8 cellular contexts compared by ENCODE assay signal in genomic region chr14:49853158-49853477, GRCh38. TPM values are rescaled to one million over a fixed set of nuclear protein-coding genes. Genes with fewer than 3 reads are reported as not detected.
A peak's percentile ranks its signal among the peaks of the same experiment; 100 is the strongest.
DNase-seq lines count a peak whose midpoint lies in the region; ATAC-seq and TF ChIP-seq lines count a peak whose summit lies in the region.

No MANE protein-coding gene starts in this region.

- H3K36me3 Mint-ChIP-seq in CD4-positive, alpha-beta T cell (ENCODE audit: low read depth): peaks cover 38% of the 10 kb centered on the region
- H3K36me3 Mint-ChIP-seq in WTC11: peaks cover 23% of the 10 kb centered on the region

- H3K4me3 Mint-ChIP-seq in CD4-positive, alpha-beta T cell: peak overlapping the region; percentile 99
- peak overlapping the region; percentile 95 for H3K4me3 Mint-ChIP-seq in WTC11
- peak overlapping the region; percentile 93 to 98 for H3K4me3 Mint-ChIP-seq in stimulated activated naive CD8-positive, alpha-beta T cell treated with anti-CD3 and anti-CD28 coated beads, Interleukin-15, amount 100 ng/mL, for 72 hours

- POLR2A ChIA-PET in CD4-positive, alpha-beta T cell (lab: Charles Lee): interaction anchor here (0.7 to 4.3 kb wide), 27 partner anchors 10 to 978 kb away, joined by 3 to 220 read pairs (median 7); partner anchors contain the start of genes DNAAF2, KLHDC1, KLHDC2 and MGAT2
- POLR2A ChIA-PET in HEK293 (lab: Yijun Ruan, JAX) (interaction anchor here (0.8 to 2.9 kb wide), 11 partner anchors 9 to 391 kb away, joined by 3 to 38 read pairs (median 4); partner anchors contain the start of genes ARF6, KLHDC1, MGAT2 and RPL36AL), WTC11 (lab: Charles Lee) (interaction anchor here (1.0 to 1.9 kb wide), 4 partner anchors 9 to 229 kb away, joined by 3 to 22 read pairs (median 8); partner anchors contain the start of gene KLHDC2)

- H3K36me3 ChIP-seq in HEK293 (ENCODE audit: control insufficient read depth in 2 of 2, insufficient read depth in 1 of 2, low read length in 2 of 2): peaks cover 14 to 23% of the 10 kb centered on the region in 2 experiments

- H3K27me3 ChIP-seq in CD4-positive, alpha-beta T cell (ENCODE audit: control insufficient read depth, insufficient read depth, low read length): no peaks in the 10 kb centered on the region
- no peaks in the 10 kb centered on the region for H3K27me3 ChIP-seq in right cardiac atrium (ENCODE audit: control insufficient read depth, insufficient read depth)

- peak overlapping the region; percentile 82 for H3K4me3 ChIP-seq in HEK293 (ENCODE audit: low read depth, low read length)
- peak overlapping the region; percentile 77 for H3K4me3 ChIP-seq in right cardiac atrium (ENCODE audit: low read length)

- H3K4me1 ChIP-seq in HEK293 (ENCODE audit: control insufficient read depth, insufficient read depth, low read length) (peaks cover 21% of the 10 kb centered on the region), right cardiac atrium (ENCODE audit: control insufficient read depth, insufficient read depth, low read length) (no peaks in the 10 kb centered on the region)

- no peak for TF ChIP-seq CTCF in CD4-positive, alpha-beta T cell (IDR thresholded peaks at IDR 0.05)
- TF ChIP-seq CTCF in HEK293 (tag by site-specific recombination; IDR thresholded peaks at IDR 0.05): no peak
- TF ChIP-seq CTCF in WTC11 (IDR thresholded peaks at IDR 0.05): no peak

- peak overlapping the region; percentile 91 for H3K27ac Mint-ChIP-seq in CD4-positive, alpha-beta T cell
- H3K27ac Mint-ChIP-seq in WTC11: peak overlapping the region; percentile 95; the same call in 1 of the 2 replicates
- H3K27ac Mint-ChIP-seq in stimulated activated naive CD8-positive, alpha-beta T cell treated with anti-CD3 and anti-CD28 coated beads, Interleukin-15, amount 100 ng/mL, for 72 hours: peak overlapping the region; percentile 93 to 97

- intact Hi-C loops in CD4-positive, alpha-beta T cell (cut with DNase I, micrococcal nuclease): loop anchor here (1.0 to 5.0 kb wide), 5 partner anchors 9 to 679 kb away; partner anchors contain the start of genes KLHDC2 (in 1 of the 2) and MAP4K5 (in 1 of the 2)
- intact Hi-C loops in right cardiac atrium (cut with DNase I): no loop called here

- 1% methylated on average over 14 of the region's 14 CpGs for WGBS in right cardiac atrium

- CTCF ChIA-PET in CD4-positive, alpha-beta T cell (lab: Charles Lee): interaction anchor here (0.5 to 7.2 kb wide), 29 partner anchors 9 to 282 kb away, joined by 3 to 121 read pairs (median 5); partner anchors contain the start of genes DNAAF2, KLHDC2 and VCPKMT
- CTCF ChIA-PET in HEK293 (lab: Yijun Ruan, JAX) (interaction anchor here (0.6 to 4.8 kb wide), 13 partner anchors 10 to 968 kb away, joined by 3 to 91 read pairs (median 4); no protein-coding TSS in a partner anchor), WTC11 (lab: Charles Lee) (interaction anchor here (0.6 to 2.7 kb wide), 27 partner anchors 8 to 459 kb away, joined by 3 to 86 read pairs (median 4); partner anchors contain the start of genes DMAC2L, DNAAF2, KLHDC1 and L2HGDH)

- peaks cover 46% of the 10 kb centered on the region for H3K4me1 Mint-ChIP-seq in CD4-positive, alpha-beta T cell (ENCODE audit: low read depth)
- H3K4me1 Mint-ChIP-seq in WTC11: peaks cover 10% of the 10 kb centered on the region
- peaks cover 51% of the 10 kb centered on the region for H3K4me1 Mint-ChIP-seq in stimulated activated naive CD8-positive, alpha-beta T cell treated with anti-CD3 and anti-CD28 coated beads, Interleukin-15, amount 100 ng/mL, for 72 hours

- peak; percentile 11 for ATAC-seq in CD4-positive, alpha-beta T cell (ENCODE audit: poor library complexity)
- peak; percentile 4; the same call in 1 of the 2 replicates for ATAC-seq in WTC11
- ATAC-seq in right cardiac atrium: peak; percentile 4 to 12
- peak; percentile 34 for ATAC-seq in stimulated activated naive CD8-positive, alpha-beta T cell treated with anti-CD3 and anti-CD28 coated beads, Interleukin-15, amount 100 ng/mL, for 72 hours

- H3K9me3 ChIP-seq in CD4-positive, alpha-beta T cell (ENCODE audit: control insufficient read depth, low read length): no peaks in the 10 kb centered on the region
- H3K9me3 ChIP-seq in HEK293 (ENCODE audit: control insufficient read depth, insufficient read depth, low read depth, low read length): no peaks in the 10 kb centered on the region
- H3K9me3 ChIP-seq in right cardiac atrium (ENCODE audit: control insufficient read depth, low read length): no peaks in the 10 kb centered on the region

- H3K27me3 Mint-ChIP-seq in CD4-positive, alpha-beta T cell: no peaks in the 10 kb centered on the region
- H3K27me3 Mint-ChIP-seq in WTC11 (ENCODE audit: low read depth): no peaks in the 10 kb centered on the region
- H3K27me3 Mint-ChIP-seq in stimulated activated naive CD8-positive, alpha-beta T cell treated with anti-CD3 and anti-CD28 coated beads, Interleukin-15, amount 100 ng/mL, for 72 hours: no peaks in the 10 kb centered on the region

- H3K9me3 Mint-ChIP-seq in CD4-positive, alpha-beta T cell: no peaks in the 10 kb centered on the region
- H3K9me3 Mint-ChIP-seq in WTC11: no peaks in the 10 kb centered on the region
- H3K9me3 Mint-ChIP-seq in stimulated activated naive CD8-positive, alpha-beta T cell treated with anti-CD3 and anti-CD28 coated beads, Interleukin-15, amount 100 ng/mL, for 72 hours: no peaks in the 10 kb centered on the region

- no peak for DNase-seq in CD4-positive, alpha-beta T cell
- DNase-seq in WTC11 (ENCODE audit: low spot score): no peak
- DNase-seq in right cardiac atrium: no peak
- DNase-seq in stimulated activated naive CD8-positive, alpha-beta T cell treated with anti-CD3 and anti-CD28 coated beads, Interleukin-15, amount 100 ng/mL, for 72 hours: no peak
- DNase-seq in amygdala (lab: John Stamatoyannopoulos, UW): no peak
- no peak for DNase-seq in GOT3 (lab: John Stamatoyannopoulos, UW)
- no peak for DNase-seq in NCI-H69 (lab: John Stamatoyannopoulos, UW)

- H3K27ac ChIP-seq in CD4-positive, alpha-beta T cell (ENCODE audit: low read depth, low read length): peak overlapping the region; percentile 64
- H3K27ac ChIP-seq in HEK293 (ENCODE audit: extremely low read depth, low read depth, low read length) (peak overlapping the region; percentile 88), right cardiac atrium (ENCODE audit: low read length) (peak overlapping the region; percentile 98)

TF ChIP-seq in HEK293, 187 proteins besides CTCF, POLR2A, EP300 and RAD21:
- TF ChIP-seq SP7 (tag by site-specific recombination; IDR thresholded peaks at IDR 0.05) (0 out of 2 replicates have a peak, but pooled peaks have one; percentile 6), ZBTB17 (tag by site-specific recombination; IDR thresholded peaks at IDR 0.05) (peak; percentile 85; the same call in 1 of the 2 replicates), MEIS1 (CRISPR knock-in tag; IDR thresholded peaks at IDR 0.05; ENCODE audit: borderline replicate concordance) (no peak)

TF ChIP-seq in WTC11, 78 proteins besides CTCF, POLR2A, EP300 and RAD21:
- TF ChIP-seq ZNF416 (CRISPR knock-in tag; IDR thresholded peaks at IDR 0.05): no peak
- TF ChIP-seq, protein P1, sequence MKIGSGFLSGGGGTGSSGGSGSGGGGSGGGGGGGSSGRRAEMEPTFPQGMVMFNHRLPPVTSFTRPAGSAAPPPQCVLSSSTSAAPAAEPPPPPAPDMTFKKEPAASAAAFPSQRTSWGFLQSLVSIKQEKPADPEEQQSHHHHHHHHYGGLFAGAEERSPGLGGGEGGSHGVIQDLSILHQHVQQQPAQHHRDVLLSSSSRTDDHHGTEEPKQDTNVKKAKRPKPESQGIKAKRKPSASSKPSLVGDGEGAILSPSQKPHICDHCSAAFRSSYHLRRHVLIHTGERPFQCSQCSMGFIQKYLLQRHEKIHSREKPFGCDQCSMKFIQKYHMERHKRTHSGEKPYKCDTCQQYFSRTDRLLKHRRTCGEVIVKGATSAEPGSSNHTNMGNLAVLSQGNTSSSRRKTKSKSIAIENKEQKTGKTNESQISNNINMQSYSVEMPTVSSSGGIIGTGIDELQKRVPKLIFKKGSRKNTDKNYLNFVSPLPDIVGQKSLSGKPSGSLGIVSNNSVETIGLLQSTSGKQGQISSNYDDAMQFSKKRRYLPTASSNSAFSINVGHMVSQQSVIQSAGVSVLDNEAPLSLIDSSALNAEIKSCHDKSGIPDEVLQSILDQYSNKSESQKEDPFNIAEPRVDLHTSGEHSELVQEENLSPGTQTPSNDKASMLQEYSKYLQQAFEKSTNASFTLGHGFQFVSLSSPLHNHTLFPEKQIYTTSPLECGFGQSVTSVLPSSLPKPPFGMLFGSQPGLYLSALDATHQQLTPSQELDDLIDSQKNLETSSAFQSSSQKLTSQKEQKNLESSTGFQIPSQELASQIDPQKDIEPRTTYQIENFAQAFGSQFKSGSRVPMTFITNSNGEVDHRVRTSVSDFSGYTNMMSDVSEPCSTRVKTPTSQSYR (CRISPR knock-in tag; IDR thresholded peaks at IDR 0.05): no peak

RNA-seq across cellular contexts. Expression of gene NEMF, which starts 0.5 kb away (rescaled TPM):
- total RNA-seq in CD4-positive, alpha-beta T cell: 10 to 100 TPM; 96.0 to 97.7 TPM
- total RNA-seq in WTC11 (2021) (50.1 to 51.2 TPM (median 50.1 TPM) in 3 replicates), right cardiac atrium (10 to 100 TPM; 47.0 to 54.4 (median 51.7) TPM)
- 27.0 TPM for polyA plus RNA-seq in right cardiac atrium

RNA-seq across cellular contexts. Expression of gene ARF6, which starts 39.8 kb away (rescaled TPM):
- 10 to 100 TPM; 67.2 to 69.7 TPM for total RNA-seq in CD4-positive, alpha-beta T cell
- total RNA-seq in WTC11 (2021) (50.9 to 55.9 TPM (median 51.9 TPM) in 3 replicates), right cardiac atrium (10 to 100 TPM; 25.3 to 34.6 (median 28.2) TPM)
- 16.5 TPM for polyA plus RNA-seq in right cardiac atrium

Comparison
In these comparisons a context has a peak if more than half of its experiments do, and no peak if none do; other contexts are left out.
1. intact Hi-C loops: an anchor here in CD4-positive, alpha-beta T cell (1.0 to 5.0 kb wide); none called in right cardiac atrium.